8 cellular contexts compared by ENCODE assay signal in the genomic region with DNA sequence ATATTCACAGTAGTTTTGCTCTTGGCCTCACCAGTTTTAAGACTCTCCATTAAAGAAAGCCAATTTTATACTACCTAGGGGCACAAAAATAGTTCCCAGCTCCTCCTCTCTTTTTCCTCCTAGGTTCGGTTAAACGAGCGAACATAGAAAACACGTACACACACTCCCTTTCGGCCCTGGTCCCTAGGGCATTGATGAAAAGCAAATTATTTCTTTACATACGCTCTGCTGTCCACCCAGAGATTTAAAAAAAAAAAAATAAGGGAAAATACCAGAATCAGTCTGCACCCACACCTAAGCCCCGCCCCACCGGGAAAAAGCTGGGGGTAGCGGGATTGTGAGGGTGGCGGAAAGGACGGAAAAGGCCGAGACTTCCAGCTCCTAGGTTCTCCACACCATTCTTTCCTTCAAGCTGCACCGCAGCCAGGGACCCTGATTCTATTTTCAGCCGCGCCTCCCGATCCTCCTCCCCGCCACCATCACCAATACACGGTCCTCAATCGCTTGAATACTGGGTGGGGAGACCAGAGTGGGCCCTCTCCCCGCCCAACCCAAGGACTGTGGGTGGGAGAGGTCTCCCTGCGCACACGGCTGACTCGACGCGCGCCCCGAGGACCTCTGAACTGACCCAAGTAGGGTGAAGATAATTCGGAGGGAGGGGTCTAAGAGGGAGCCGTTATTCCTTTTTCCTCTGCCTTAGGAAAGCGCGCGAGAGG. TPM values are rescaled to one million over a fixed set of nuclear protein-coding genes. Genes with fewer than 3 reads are reported as not detected.
DNase-seq lines count a peak whose midpoint lies in the region; TF ChIP-seq lines count a peak whose summit lies in the region.

No MANE protein-coding gene starts in this region.

- H3K27me3 Mint-ChIP-seq in activated naive CD8-positive, alpha-beta T cell treated with anti-CD3 and anti-CD28 coated beads for 36 hours: no peaks in the 10 kb centered on the region

- peak overlapping the region; percentile 99 for H3K4me3 Mint-ChIP-seq in activated naive CD8-positive, alpha-beta T cell treated with anti-CD3 and anti-CD28 coated beads for 36 hours

- TF ChIP-seq CTCF in HFF-Myc (IDR thresholded peaks at IDR 0.05; ENCODE audit: low read depth, low read length, missing control alignments): no peak
- no peak for TF ChIP-seq CTCF in right atrium auricular region (IDR thresholded peaks at IDR 0.05)

- H3K36me3 ChIP-seq in right atrium auricular region: no peaks in the 10 kb centered on the region
- no peaks in the 10 kb centered on the region for H3K36me3 ChIP-seq in rectal smooth muscle tissue (ENCODE audit: control insufficient read depth, insufficient read depth, low read length)

- H3K9me3 ChIP-seq in right atrium auricular region: no peaks in the 10 kb centered on the region

- no peaks in the 10 kb centered on the region for H3K9me3 Mint-ChIP-seq in activated naive CD8-positive, alpha-beta T cell treated with anti-CD3 and anti-CD28 coated beads for 36 hours

- peak; percentile 34 for DNase-seq in activated CD4-positive, CD25-positive, alpha-beta regulatory T cell treated with anti-CD3 and anti-CD28 coated beads, Interleukin-2, amount 50 U/mL, for 72 hours
- DNase-seq in activated CD4-positive, CD25-positive, alpha-beta regulatory T cell (lab: John Stamatoyannopoulos, UW): no peak
- no peak for DNase-seq in HFF-Myc (ENCODE audit: extremely low read depth, low read depth)
- peak; percentile 28 for DNase-seq in NCI-H2171 (lab: John Stamatoyannopoulos, UW)
- DNase-seq in activated naive CD8-positive, alpha-beta T cell treated with anti-CD3 and anti-CD28 coated beads for 36 hours: no peak
- no peak for DNase-seq in right atrium auricular region (ENCODE audit: low spot score)
- no peak for DNase-seq in SKM-1 (lab: John Stamatoyannopoulos, UW; ENCODE audit: unreplicated experiment)

- H3K4me1 ChIP-seq in right atrium auricular region (peaks cover 0 to 27% of the 10 kb centered on the region in 2 donors), rectal smooth muscle tissue (ENCODE audit: control insufficient read depth, insufficient read depth, low read length) (peaks cover 7% of the 10 kb centered on the region)

- H3K27me3 ChIP-seq in right atrium auricular region: no peaks in the 10 kb centered on the region
- no peaks in the 10 kb centered on the region for H3K27me3 ChIP-seq in rectal smooth muscle tissue (ENCODE audit: control insufficient read depth, insufficient read depth, low read length)

- H3K27ac Mint-ChIP-seq in activated naive CD8-positive, alpha-beta T cell treated with anti-CD3 and anti-CD28 coated beads for 36 hours: peak overlapping the region; percentile 98

- peaks cover 26% of the 10 kb centered on the region for H3K4me1 Mint-ChIP-seq in activated naive CD8-positive, alpha-beta T cell treated with anti-CD3 and anti-CD28 coated beads for 36 hours

- peak overlapping the region; percentile 100 for H3K9ac ChIP-seq in rectal smooth muscle tissue (ENCODE audit: low read length)

- H3K27ac ChIP-seq in right atrium auricular region: peak overlapping the region; percentile 95 to 98
- H3K27ac ChIP-seq in rectal smooth muscle tissue (ENCODE audit: low read depth, low read length): peak overlapping the region; percentile 99

- H3K36me3 Mint-ChIP-seq in activated naive CD8-positive, alpha-beta T cell treated with anti-CD3 and anti-CD28 coated beads for 36 hours: peaks cover 11% of the 10 kb centered on the region

- peak overlapping the region; percentile 72 for H3K4me3 ChIP-seq in HFF-Myc (replicated peaks; ENCODE audit: low read depth, low read length)
- H3K4me3 ChIP-seq in right atrium auricular region: peak overlapping the region; percentile 73 to 88
- peak overlapping the region; percentile 100 for H3K4me3 ChIP-seq in rectal smooth muscle tissue (ENCODE audit: low read length)

RNA-seq across cellular contexts. Expression of gene ATF2, which starts 0.8 kb away (rescaled TPM):
- total RNA-seq in activated naive CD8-positive, alpha-beta T cell treated with anti-CD3 and anti-CD28 coated beads for 36 hours: 10 to 100 TPM; 43.1 to 44.5 TPM
- 10 to 100 TPM; 22.3 to 28.1 TPM for total RNA-seq in right atrium auricular region

RNA-seq across cellular contexts. Expression of gene ATP5MC3, which starts 14.3 kb away (rescaled TPM):
- total RNA-seq in activated naive CD8-positive, alpha-beta T cell treated with anti-CD3 and anti-CD28 coated beads for 36 hours: 100 to 1,000 TPM; 472 to 484 TPM
- total RNA-seq in right atrium auricular region: 100 to 1,000 TPM; 492 to 746 TPM

Comparison
In these comparisons a context has a peak if more than half of its experiments do, and no peak if none do; other contexts are left out.
1. DNase-seq: peak in activated CD4-positive, CD25-positive, alpha-beta regulatory T cell treated with anti-CD3 and anti-CD28 coated beads, Interleukin-2, amount 50 U/mL, for 72 hours (single experiment) and NCI-H2171 (single experiment); none in activated CD4-positive, CD25-positive, alpha-beta regulatory T cell (0 of 4), HFF-Myc (single experiment), activated naive CD8-positive, alpha-beta T cell treated with anti-CD3 and anti-CD28 coated beads for 36 hours (single experiment), right atrium auricular region (single experiment) and SKM-1 (single experiment).
2. Peak in every context shown above with its lines, with median percentiles within 50 percentile points of each other: H3K4me3 ChIP-seq.